10 cellular contexts compared by ENCODE assay signal in the genomic region with DNA sequence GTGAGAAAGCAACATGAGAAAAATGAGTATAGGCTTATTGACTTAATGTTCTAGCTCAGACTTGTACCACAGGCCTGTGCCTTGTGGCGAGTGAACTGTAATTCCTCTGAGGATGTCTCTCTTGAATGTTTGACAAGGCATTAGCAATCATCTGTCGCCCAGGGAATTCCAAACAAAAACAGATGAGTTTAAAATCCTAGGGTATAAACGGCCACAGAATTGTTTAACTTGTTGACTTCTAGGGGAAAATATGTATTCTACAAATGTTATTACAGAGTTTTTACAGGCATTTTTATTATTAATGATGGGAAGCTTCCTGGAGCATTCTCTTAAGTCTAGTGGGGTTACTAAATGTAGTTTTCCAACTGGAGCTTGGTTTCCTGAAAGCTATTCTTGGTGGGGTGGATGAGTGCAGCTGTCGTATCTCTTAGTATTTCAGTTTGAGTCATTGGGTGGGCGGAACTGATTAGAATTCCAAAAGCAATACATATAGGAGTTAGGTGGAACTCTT. TPM values are rescaled to one million over a fixed set of nuclear protein-coding genes. Genes with fewer than 3 reads are reported as not detected.
DNase-seq lines count a peak whose midpoint lies in the region; ATAC-seq and TF ChIP-seq lines count a peak whose summit lies in the region.
"Had no signal": no experiment of that assay in that cellular context is flagged by ENCODE, and none has a peak within 500 bp of the region (broad histone marks: within the 10 kb centered on the region; RNA-seq: fewer than 3 reads in every experiment).

No MANE protein-coding gene starts in this region.

- no peaks in the 10 kb centered on the region for H3K27me3 Mint-ChIP-seq in T-helper 17 cell

- H3K27me3 ChIP-seq in gastroesophageal sphincter (no peaks in the 10 kb centered on the region), gastrocnemius medialis (no peaks in the 10 kb centered on the region)

- intact Hi-C loops in gastrocnemius medialis (cut with DNase I; ENCODE audit: low total_unique reads), result loop anchor here (2.0 kb wide), 2 partner anchors 38 to 56 kb away; no protein-coding TSS in a partner anchor

- TF ChIP-seq POLR2A in gastroesophageal sphincter (IDR thresholded peaks at IDR 0.05), result no peak
- TF ChIP-seq POLR2A in gastrocnemius medialis (IDR thresholded peaks at IDR 0.05), result no peak

- H3K9me3 ChIP-seq in T-helper 17 cell (ENCODE audit: control insufficient read depth, low read length, poor library complexity, severe bottlenecking), result no peaks in the 10 kb centered on the region
- H3K9me3 ChIP-seq in gastroesophageal sphincter, result no peaks in the 10 kb centered on the region
- no peaks in the 10 kb centered on the region for H3K9me3 ChIP-seq in gastrocnemius medialis

- DNase-seq in GM03348 (ENCODE audit: low spot score) (peak; percentile 50), T-helper 17 cell (no peak), gastrocnemius medialis (no peak), NCI-H2227 (lab: John Stamatoyannopoulos, UW; ENCODE audit: unreplicated experiment) (no peak), HK-2 (ENCODE audit: unreplicated experiment) (no peak)
- no peak for DNase-seq in stimulated activated CD4-positive, alpha-beta T cell treated with anti-CD3 and anti-CD28 coated beads, Interleukin-1b, Interleukin-23, amount 100 ng/mL, for 48 hours
- DNase-seq: hypothalamus, SHP77 had no signal

- TF ChIP-seq CTCF in gastroesophageal sphincter (IDR thresholded peaks at IDR 0.05) (no peak), gastrocnemius medialis (IDR thresholded peaks at IDR 0.05 in 4 of 5, conservative IDR thresholded peaks at IDR 0.05 in 1 of 5) (no peak)

- H3K4me1 Mint-ChIP-seq in T-helper 17 cell, result peaks cover 14% of the 10 kb centered on the region

- H3K27ac Mint-ChIP-seq in T-helper 17 cell, result peak overlapping the region; percentile 45

- H3K36me3 Mint-ChIP-seq in T-helper 17 cell (ENCODE audit: low read depth), result no peaks in the 10 kb centered on the region

- no peak overlapping the region for H3K4me3 Mint-ChIP-seq in T-helper 17 cell

- in situ Hi-C loops in gastrocnemius medialis (cut with MboI; ENCODE audit: low sequenced_read_pairs in 4 of 4), result no loop called here

- H3K36me3 ChIP-seq in gastroesophageal sphincter (peaks cover 0 to 7% of the 10 kb centered on the region in 2 donors), gastrocnemius medialis (no peaks in the 10 kb centered on the region)

- ATAC-seq in T-helper 17 cell (no peak), gastroesophageal sphincter (no peak), gastrocnemius medialis (peak; percentile 16 to 60), HG03342 (IDR thresholded peaks at IDR 0.05; ENCODE audit: unreplicated experiment) (no peak)

- TF ChIP-seq EP300 in gastroesophageal sphincter (IDR thresholded peaks at IDR 0.05), result no peak

- H3K4me3 ChIP-seq in gastroesophageal sphincter, result no peak overlapping the region
- peak overlapping the region in 3 of 4 donors; percentile 8 to 23 (median 10) for H3K4me3 ChIP-seq in gastrocnemius medialis

- H3K4me1 ChIP-seq in gastroesophageal sphincter (peaks cover 22 to 100% (median 24%) of the 10 kb centered on the region in 3 donors), gastrocnemius medialis (peaks cover 70 to 91% of the 10 kb centered on the region in 2 donors)

- 21 to 33% methylated on average over 5 of the region's 5 CpGs for WGBS in gastroesophageal sphincter (ENCODE audit: low coverage in 1 of 2), 2 donors

- H3K27ac ChIP-seq in gastroesophageal sphincter, result peak overlapping the region in 3 of 4 donors; percentile 44 to 64 (median 64)
- peak overlapping the region; percentile 76 to 83 (median 80) for H3K27ac ChIP-seq in gastrocnemius medialis

RNA-seq across cellular contexts. Expression of gene ARHGAP10, which starts 40.6 kb away (rescaled TPM):
- total RNA-seq in T-helper 17 cell, result 10 to 100 TPM; 14.6 to 23.3 TPM
- 100 to 1,000 TPM; 153 to 404 (median 215) TPM for total RNA-seq in gastroesophageal sphincter
- 10 to 100 TPM; 22.1 to 34.6 (median 28.0) TPM for total RNA-seq in gastrocnemius medialis

Comparison
In these comparisons a context has a peak if more than half of its experiments do, and no peak if none do; other contexts are left out.
1. ATAC-seq: peak in gastrocnemius medialis (2 of 2); none in T-helper 17 cell (single experiment), gastroesophageal sphincter (single experiment) and HG03342 (single experiment).
2. H3K4me3 ChIP-seq: peak in gastrocnemius medialis (3 of 4); none in gastroesophageal sphincter (0 of 2).
3. RNA of gene ARHGAP10, which starts 40.6 kb away (total RNA-seq): 153 to 404 TPM in gastroesophageal sphincter; 22.1 to 34.6 TPM in gastrocnemius medialis and 14.6 to 23.3 TPM in T-helper 17 cell; every median in the first group is over 4 times any median in the second.